Comparison of ENCODE assay signal across 22 cellular contexts in the genomic region with DNA sequence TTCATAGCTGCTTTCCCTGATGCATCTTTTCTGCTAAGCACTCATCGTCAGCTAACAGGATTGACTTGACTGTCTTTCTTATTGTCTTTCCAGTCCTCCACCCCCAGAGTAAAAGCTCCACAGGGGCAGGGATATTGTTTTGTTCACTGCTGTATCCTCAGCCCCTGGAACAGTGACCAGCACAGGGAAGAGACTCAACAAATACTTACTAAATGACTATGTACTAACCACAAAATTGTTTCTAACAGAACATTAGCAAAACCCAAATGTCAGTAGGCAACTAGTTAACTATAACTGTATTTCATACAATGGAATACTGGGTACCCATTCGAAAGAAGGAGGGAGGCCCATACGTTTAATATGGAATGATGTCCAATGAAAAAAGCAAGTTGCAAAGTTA. TPM values are rescaled to one million over a fixed set of nuclear protein-coding genes. Genes with fewer than 3 reads are reported as not detected.
A peak's percentile ranks its signal among the peaks of the same experiment; 100 is the strongest.
DNase-seq lines count a peak whose midpoint lies in the region; ATAC-seq and TF ChIP-seq lines count a peak whose summit lies in the region.
"Had no signal": no experiment of that assay in that cellular context is flagged by ENCODE, and none has a peak within 500 bp of the region (broad histone marks: within the 10 kb centered on the region; RNA-seq: fewer than 3 reads in every experiment).

No MANE protein-coding gene starts in this region.

- no peak for TF ChIP-seq CTCF in SK-N-SH (IDR thresholded peaks at IDR 0.05)
- no peak for TF ChIP-seq CTCF in endodermal cell (conservative IDR thresholded peaks at IDR 0.05)
- TF ChIP-seq CTCF in osteoblast (IDR thresholded peaks at IDR 0.05; ENCODE audit: extremely low read depth, low read depth, low read length): no peak
- no peak for TF ChIP-seq CTCF in natural killer cell (IDR thresholded peaks at IDR 0.05)

- H4K20me1 ChIP-seq in SK-N-SH (ENCODE audit: insufficient read depth) (peaks cover 1% of the 10 kb centered on the region; the same call in 1 of the 2 replicates), osteoblast (ENCODE audit: insufficient read depth, low read length) (peaks cover 15% of the 10 kb centered on the region)

- no peaks in the 10 kb centered on the region for H3K27me3 ChIP-seq in SK-N-SH (ENCODE audit: insufficient read depth)
- no peaks in the 10 kb centered on the region for H3K27me3 ChIP-seq in endodermal cell (ENCODE audit: control insufficient read depth, insufficient read depth, low read length, poor library complexity, severe bottlenecking)
- no peaks in the 10 kb centered on the region for H3K27me3 ChIP-seq in osteoblast (ENCODE audit: insufficient read depth, low read length)
- H3K27me3 ChIP-seq: ovary, tibial artery had no signal

- H3K4me3 Mint-ChIP-seq in endodermal cell (no peak overlapping the region), natural killer cell (no peak overlapping the region)
- H3K4me3 Mint-ChIP-seq: activated CD4-positive, alpha-beta T cell treated with anti-CD3 and anti-CD28 coated beads, Interleukin-2, amount 10 ng/mL, durations not matched to agents 7 days and 5 days; activated naive CD4-positive, alpha-beta T cell treated with anti-CD3 and anti-CD28 coated beads, Interleukin-2, amount 10 ng/mL, durations not matched to agents 7 days and 5 days; activated T-cell treated with anti-CD3 and anti-CD28 coated beads, Interleukin-2, amount 50 U/mL, for 72 hours; CD8-positive, alpha-beta T cell; naive thymus-derived CD8-positive, alpha-beta T cell had no signal

- H3K4me1 Mint-ChIP-seq in endodermal cell: peaks cover 53% of the 10 kb centered on the region
- H3K4me1 Mint-ChIP-seq in natural killer cell: no peaks in the 10 kb centered on the region
- H3K4me1 Mint-ChIP-seq: activated CD4-positive, alpha-beta T cell treated with anti-CD3 and anti-CD28 coated beads, Interleukin-2, amount 10 ng/mL, durations not matched to agents 7 days and 5 days; activated naive CD4-positive, alpha-beta T cell treated with anti-CD3 and anti-CD28 coated beads, Interleukin-2, amount 10 ng/mL, durations not matched to agents 7 days and 5 days; naive thymus-derived CD8-positive, alpha-beta T cell had no signal

- peak overlapping the region in 1 of 2 experiments; percentile 98; a peak in 2 of 4 replicates for H3K27ac ChIP-seq in SK-N-SH (ENCODE audit: low read depth in 2 of 2, low read length in 1 of 2)
- no peak overlapping the region for H3K27ac ChIP-seq in endodermal cell (ENCODE audit: low read depth, low read length)
- H3K27ac ChIP-seq in osteoblast (ENCODE audit: low read depth, low read length): peak overlapping the region; percentile 58
- H3K27ac ChIP-seq: 22Rv1, HL-60, ovary, SK-N-MC had no signal

- no peaks in the 10 kb centered on the region for H3K9me2 ChIP-seq in SK-N-SH

- CTCF ChIA-PET in SK-N-SH (lab: Yijun Ruan, JAX): interaction anchor here (0.6 to 28.6 kb wide), 45 partner anchors 9 to 407 kb away, joined by 3 to 591 read pairs (median 6); a partner anchor contains a TSS

- H3F3A ChIP-seq in SK-N-SH (replicated peaks; ENCODE audit: insufficient read depth): peaks cover 88% of the 10 kb centered on the region

- H2AFZ ChIP-seq in SK-N-SH (ENCODE audit: low read depth) (no peak overlapping the region), osteoblast (ENCODE audit: low read length) (no peak overlapping the region)

- H3K9ac ChIP-seq in SK-N-SH (no peak overlapping the region), endodermal cell (ENCODE audit: extremely low read depth, low read length, poor library complexity, severe bottlenecking) (no peak overlapping the region)

- DNase-seq in SK-N-SH (no peak), endodermal cell (no peak), osteoblast (ENCODE audit: insufficient read length, low spot score, missing footprints) (no peak), natural killer cell (no peak), Right ventricle myocardium superior (no peak), DMS79 (lab: John Stamatoyannopoulos, UW) (no peak), GM19240 (ENCODE audit: insufficient read length, low spot score) (no peak)
- DNase-seq: activated CD4-positive, alpha-beta T cell treated with anti-CD3 and anti-CD28 coated beads, Interleukin-2, amount 10 ng/mL, durations not matched to agents 7 days and 5 days; activated T-cell treated with anti-CD3 and anti-CD28 coated beads, Interleukin-2, amount 50 U/mL, for 72 hours; NCI-H2171; ovary; stimulated activated CD4-positive, alpha-beta T cell treated with anti-CD3 and anti-CD28 coated beads, Interleukin-12 subunit alpha, Interleukin-12 subunit beta, amount 100 ng/mL, for 4 hours; stimulated activated CD4-positive, alpha-beta T cell treated with anti-CD3 and anti-CD28 coated beads, Interleukin-4, amount 100 ng/mL, for 24 hours; stimulated activated naive CD8-positive, alpha-beta T cell treated with anti-CD3 and anti-CD28 coated beads, Interleukin-15, Interleukin-2, amounts not matched to agents 100 U/mL and 50 U/mL, for 24 hours; tibial artery had no signal

- peak overlapping the region; percentile 6 for H3K27ac Mint-ChIP-seq in endodermal cell
- H3K27ac Mint-ChIP-seq in natural killer cell: no peak overlapping the region
- H3K27ac Mint-ChIP-seq: activated CD4-positive, alpha-beta T cell treated with anti-CD3 and anti-CD28 coated beads, Interleukin-2, amount 10 ng/mL, durations not matched to agents 7 days and 5 days; activated naive CD4-positive, alpha-beta T cell treated with anti-CD3 and anti-CD28 coated beads, Interleukin-2, amount 10 ng/mL, durations not matched to agents 7 days and 5 days; activated T-cell treated with anti-CD3 and anti-CD28 coated beads, Interleukin-2, amount 50 U/mL, for 72 hours had no signal

- no peaks in the 10 kb centered on the region for H3K27me3 Mint-ChIP-seq in endodermal cell (ENCODE audit: insufficient read depth)
- peaks cover 0 to 7% of the 10 kb centered on the region in 2 donors for H3K27me3 Mint-ChIP-seq in natural killer cell (ENCODE audit: low read depth in 2 of 2)
- H3K27me3 Mint-ChIP-seq: activated CD4-positive, alpha-beta T cell treated with anti-CD3 and anti-CD28 coated beads, Interleukin-2, amount 10 ng/mL, durations not matched to agents 7 days and 5 days; naive thymus-derived CD8-positive, alpha-beta T cell had no signal

- H3K9me3 Mint-ChIP-seq in endodermal cell (peaks cover 1% of the 10 kb centered on the region), natural killer cell (no peaks in the 10 kb centered on the region)
- H3K9me3 Mint-ChIP-seq: activated CD4-positive, alpha-beta T cell treated with anti-CD3 and anti-CD28 coated beads, Interleukin-2, amount 10 ng/mL, durations not matched to agents 7 days and 5 days; activated naive CD4-positive, alpha-beta T cell treated with anti-CD3 and anti-CD28 coated beads, Interleukin-2, amount 10 ng/mL, durations not matched to agents 7 days and 5 days; activated T-cell treated with anti-CD3 and anti-CD28 coated beads, Interleukin-2, amount 50 U/mL, for 72 hours; CD8-positive, alpha-beta T cell; naive thymus-derived CD8-positive, alpha-beta T cell had no signal

- TF ChIP-seq RAD21 in SK-N-SH (IDR thresholded peaks at IDR 0.05; ENCODE audit: low read length): no peak

- 94% methylated on average over 3 of the region's 3 CpGs for WGBS in SK-N-SH (ENCODE audit: low lambda C conversion rate)
- 99 to 100% methylated on average over 2 to 3 of the region's 3 CpGs for WGBS in endodermal cell (ENCODE audit: insufficient coverage in 1 of 2, insufficient read length in 1 of 2), 2 experiments

- no peaks in the 10 kb centered on the region for H3K9me3 ChIP-seq in SK-N-SH
- H3K9me3 ChIP-seq in endodermal cell (ENCODE audit: control insufficient read depth, low read length): no peaks in the 10 kb centered on the region
- H3K9me3 ChIP-seq in osteoblast (ENCODE audit: low read depth, low read length): no peaks in the 10 kb centered on the region
- H3K9me3 ChIP-seq: ovary, tibial artery had no signal

- H3K79me2 ChIP-seq in SK-N-SH (ENCODE audit: insufficient read depth): peaks cover 94% of the 10 kb centered on the region
- peaks cover 89% of the 10 kb centered on the region for H3K79me2 ChIP-seq in osteoblast (ENCODE audit: insufficient read depth, low read length)

- intact Hi-C loops in natural killer cell (cut with micrococcal nuclease) (loop anchor here (1.0 kb wide), 4 partner anchors 186 to 281 kb away; a partner anchor contains a TSS), Right ventricle myocardium superior (cut with DNase I) (loop anchor here (2.0 to 10.0 kb wide), 3 partner anchors 186 to 216 kb away; no protein-coding TSS in a partner anchor)

- H3K4me2 ChIP-seq in SK-N-SH (peak overlapping the region; percentile 22; the same call in 1 of the 2 replicates), osteoblast (ENCODE audit: insufficient read depth, low read length) (no peak overlapping the region)

- H3K36me3 ChIP-seq in SK-N-SH (replicated peaks in 1 of 2; ENCODE audit: control insufficient read depth in 1 of 2, insufficient read depth in 2 of 2, low read length in 1 of 2): peaks cover 0 to 33% of the 10 kb centered on the region in 2 experiments
- H3K36me3 ChIP-seq in endodermal cell (ENCODE audit: control insufficient read depth, insufficient read depth, low read length): peaks cover 48% of the 10 kb centered on the region
- H3K36me3 ChIP-seq in osteoblast (ENCODE audit: insufficient read depth, low read length): peaks cover 13% of the 10 kb centered on the region
- H3K36me3 ChIP-seq: ovary, tibial artery had no signal

- ATAC-seq in SK-N-SH treated with all-trans-retinoic acid at 6 μM for 48 hours (no peak), natural killer cell (no peak), Right ventricle myocardium superior (ENCODE audit: poor library complexity) (no peak)
- ATAC-seq: stimulated activated naive CD8-positive, alpha-beta T cell treated with anti-CD3 and anti-CD28 coated beads, Interleukin-15, Interleukin-2, amounts not matched to agents 100 U/mL and 50 U/mL, for 24 hours had no signal

- peaks cover 34 to 47% of the 10 kb centered on the region in 2 experiments for H3K4me1 ChIP-seq in SK-N-SH (ENCODE audit: control insufficient read depth in 1 of 2, insufficient read depth in 2 of 2, low read depth in 1 of 2, low read length in 1 of 2)
- peaks cover 32% of the 10 kb centered on the region for H3K4me1 ChIP-seq in endodermal cell (ENCODE audit: control insufficient read depth, insufficient read depth, low read length)
- H3K4me1 ChIP-seq in osteoblast (ENCODE audit: insufficient read depth, low read length): peaks cover 48% of the 10 kb centered on the region

- H3K36me3 Mint-ChIP-seq in endodermal cell (ENCODE audit: low read depth): peaks cover 30% of the 10 kb centered on the region
- H3K36me3 Mint-ChIP-seq in natural killer cell: no peaks in the 10 kb centered on the region
- H3K36me3 Mint-ChIP-seq: activated naive CD4-positive, alpha-beta T cell treated with anti-CD3 and anti-CD28 coated beads, Interleukin-2, amount 10 ng/mL, durations not matched to agents 7 days and 5 days; CD8-positive, alpha-beta T cell; naive thymus-derived CD8-positive, alpha-beta T cell had no signal

- TF ChIP-seq EP300 in SK-N-SH (IDR thresholded peaks at IDR 0.05; ENCODE audit: borderline replicate concordance in 1 of 2, low read depth in 1 of 2, low read length in 1 of 2): no peak

- H3K4me3 ChIP-seq in SK-N-SH (ENCODE audit: low read depth in 2 of 2, low read length in 1 of 2) (no peak overlapping the region), endodermal cell (ENCODE audit: low read length) (no peak overlapping the region), osteoblast (ENCODE audit: insufficient read depth, low read length) (no peak overlapping the region)
- H3K4me3 ChIP-seq: ovary, SK-N-MC, tibial artery had no signal

- POLR2A ChIA-PET in SK-N-SH (lab: Yijun Ruan, JAX): interaction anchor here (0.9 kb wide), 1 partner anchor 251 kb away, joined by 4 read pairs; a partner anchor contains a TSS

RNA-seq across cellular contexts. Expression of a gene that starts 53.0 kb away (rescaled TPM):
- 49.2 and 58.4 TPM in 2 replicates for polyA plus RNA-seq in SK-N-SH (2012; rRNA removed)
- polyA plus RNA-seq in SK-N-SH (2012; cell fraction: cytosol; rRNA removed): 40.2 and 48.4 TPM in 2 replicates
- polyA plus RNA-seq in SK-N-SH (2012; cell fraction: nucleus; rRNA removed): 59.5 and 69.2 TPM in 2 replicates
- total RNA-seq in endodermal cell (10 to 100 TPM; 32.7 to 48.7 TPM), osteoblast (34.0 and 37.1 TPM in 2 replicates), natural killer cell (1 to 10 TPM in 2 of 3 donors, under 1 TPM in 1; 0.52 to 6.5 (median 2.4) TPM), Right ventricle myocardium superior (18.5 TPM)
- polyA plus RNA-seq in endodermal cell (2013, experiment 1 of 2): 23.9 TPM
- 30.7 TPM for polyA plus RNA-seq in endodermal cell (2013, experiment 2 of 2)
